In genomic region chr10:14578060-14578952, GRCh38 we compare ENCODE assay signal across 8 cellular contexts.
DNase-seq lines count a peak whose midpoint lies in the region; ATAC-seq and TF ChIP-seq lines count a peak whose summit lies in the region.

No MANE protein-coding gene starts in this region.

- TSS peak; percentile 73 for BruUV-seq in Calu3 (replicated peaks; lab: Mats Ljungman, UMichigan)

- H3K27me3 Mint-ChIP-seq in Calu3 (ENCODE audit: unreplicated experiment): no peaks in the 10 kb centered on the region
- no peaks in the 10 kb centered on the region for H3K27me3 Mint-ChIP-seq in natural killer cell treated with Interleukin-12 subunit alpha and Interleukin-12 subunit beta and Interleukin-15 and Interleukin-18, amount 100 ng/mL, for 72 hours

- peak overlapping the region; percentile 16 for H3K4me3 ChIP-seq in SJSA1
- peak overlapping the region in 1 of 4 donors; percentile 24 for H3K4me3 ChIP-seq in esophagus squamous epithelium
- H3K4me3 ChIP-seq in Peyer's patch: no peak overlapping the region

- CTCF ChIA-PET in Calu3 (lab: Charles Lee): interaction anchor here (0.5 to 2.1 kb wide), 9 partner anchors 11 to 773 kb away, joined by 3 to 10 read pairs (median 4); partner anchors contain the start of gene SUV39H2

- peak; percentile 67 for DNase-seq in Calu3
- peak; percentile 69 to 85 for DNase-seq in SJSA1 (ENCODE audit: low read depth in 1 of 2, low spot score in 2 of 2)
- no peak for DNase-seq in esophagus squamous epithelium (lab: John Stamatoyannopoulos, UW)
- no peak for DNase-seq in natural killer cell treated with Interleukin-12 subunit alpha and Interleukin-12 subunit beta and Interleukin-15 and Interleukin-18, amount 100 ng/mL, for 72 hours (ENCODE audit: low spot score)
- DNase-seq in cerebellar nuclear complex (lab: John Stamatoyannopoulos, UW): no peak
- no peak for DNase-seq in Peyer's patch
- DNase-seq in activated naive CD4-positive, alpha-beta T cell (lab: John Stamatoyannopoulos, UW): no peak

- H3K27me3 ChIP-seq in SJSA1 (replicated peaks): no peaks in the 10 kb centered on the region
- no peaks in the 10 kb centered on the region for H3K27me3 ChIP-seq in esophagus squamous epithelium
- H3K27me3 ChIP-seq in Peyer's patch: no peaks in the 10 kb centered on the region

- H3K4me1 ChIP-seq in SJSA1 (replicated peaks): peaks cover 42% of the 10 kb centered on the region
- peaks cover 7 to 30% (median 10%) of the 10 kb centered on the region in 3 donors for H3K4me1 ChIP-seq in esophagus squamous epithelium
- peaks cover 0 to 11% (median 0%) of the 10 kb centered on the region in 4 donors for H3K4me1 ChIP-seq in Peyer's patch

- no peak for TF ChIP-seq POLR2A in esophagus squamous epithelium (IDR thresholded peaks at IDR 0.05)
- no peak for TF ChIP-seq POLR2A in Peyer's patch (IDR thresholded peaks at IDR 0.05)

- H3K36me3 ChIP-seq in SJSA1: peaks cover 6% of the 10 kb centered on the region
- H3K36me3 ChIP-seq in esophagus squamous epithelium: no peaks in the 10 kb centered on the region
- no peaks in the 10 kb centered on the region for H3K36me3 ChIP-seq in Peyer's patch

- peak; percentile 37 to 61 for ATAC-seq in natural killer cell treated with Interleukin-12 subunit alpha and Interleukin-12 subunit beta and Interleukin-15 and Interleukin-18, amount 100 ng/mL, for 72 hours
- ATAC-seq in HG02840 (IDR thresholded peaks at IDR 0.05; ENCODE audit: low FRiP score, unreplicated experiment): no peak

- H3K9me3 Mint-ChIP-seq in Calu3 (ENCODE audit: low read depth, unreplicated experiment): no peaks in the 10 kb centered on the region
- no peaks in the 10 kb centered on the region for H3K9me3 Mint-ChIP-seq in natural killer cell treated with Interleukin-12 subunit alpha and Interleukin-12 subunit beta and Interleukin-15 and Interleukin-18, amount 100 ng/mL, for 72 hours

- H3K4me3 Mint-ChIP-seq in Calu3 (ENCODE audit: low read depth, unreplicated experiment): peak overlapping the region; percentile 61
- H3K4me3 Mint-ChIP-seq in natural killer cell treated with Interleukin-12 subunit alpha and Interleukin-12 subunit beta and Interleukin-15 and Interleukin-18, amount 100 ng/mL, for 72 hours: peak overlapping the region; percentile 72

- H3K9me3 ChIP-seq in SJSA1 (replicated peaks) (no peaks in the 10 kb centered on the region), esophagus squamous epithelium (no peaks in the 10 kb centered on the region), Peyer's patch (no peaks in the 10 kb centered on the region)

- H3K4me1 Mint-ChIP-seq in Calu3 (ENCODE audit: low read depth, unreplicated experiment): peaks cover 54% of the 10 kb centered on the region
- H3K4me1 Mint-ChIP-seq in natural killer cell treated with Interleukin-12 subunit alpha and Interleukin-12 subunit beta and Interleukin-15 and Interleukin-18, amount 100 ng/mL, for 72 hours (ENCODE audit: low read depth in 2 of 2): peaks cover 44 to 46% of the 10 kb centered on the region in 2 donors

- no peak for TF ChIP-seq CTCF in Calu3 (IDR thresholded peaks at IDR 0.05; ENCODE audit: unreplicated experiment)
- TF ChIP-seq CTCF in esophagus squamous epithelium (IDR thresholded peaks at IDR 0.05): no peak
- TF ChIP-seq CTCF in Peyer's patch (IDR thresholded peaks at IDR 0.05): no peak

- intact Hi-C loops in Calu3 (cut with micrococcal nuclease; ENCODE audit: unreplicated experiment): loop anchor here (10.0 kb wide), 2 partner anchors 76 to 246 kb away; no protein-coding TSS in a partner anchor
- intact Hi-C loops in esophagus squamous epithelium (cut with DNase I): no loop called here

- H3K27ac ChIP-seq in SJSA1: peak overlapping the region; percentile 78
- peak overlapping the region in 3 of 4 donors; percentile 54 to 66 (median 62) for H3K27ac ChIP-seq in esophagus squamous epithelium
- H3K27ac ChIP-seq in Peyer's patch: peak overlapping the region in 2 of 4 donors; percentile 18 to 19

- WGBS in esophagus squamous epithelium, 2 donors: 40 to 55% methylated on average over 18 of the region's 18 CpGs

- peak overlapping the region; percentile 93 for H3K27ac Mint-ChIP-seq in Calu3 (ENCODE audit: unreplicated experiment)
- H3K27ac Mint-ChIP-seq in natural killer cell treated with Interleukin-12 subunit alpha and Interleukin-12 subunit beta and Interleukin-15 and Interleukin-18, amount 100 ng/mL, for 72 hours: peak overlapping the region; percentile 79 to 88

- peaks cover 48% of the 10 kb centered on the region for H3K36me3 Mint-ChIP-seq in Calu3 (ENCODE audit: insufficient read depth, unreplicated experiment)
- H3K36me3 Mint-ChIP-seq in natural killer cell treated with Interleukin-12 subunit alpha and Interleukin-12 subunit beta and Interleukin-15 and Interleukin-18, amount 100 ng/mL, for 72 hours: peaks cover 15% of the 10 kb centered on the region

Comparison
In these comparisons a context has a peak if more than half of its experiments do, and no peak if none do; other contexts are left out.
1. DNase-seq: peak in Calu3 (single experiment) and SJSA1 (2 of 2); none in esophagus squamous epithelium (single experiment), natural killer cell treated with Interleukin-12 subunit alpha and Interleukin-12 subunit beta and Interleukin-15 and Interleukin-18, amount 100 ng/mL, for 72 hours (single experiment), cerebellar nuclear complex (0 of 2), Peyer's patch (0 of 3) and activated naive CD4-positive, alpha-beta T cell (0 of 4).